Comparison of ENCODE assay signal across 1 cellular context in genomic region chr17:75289832-75290337, GRCh38.
A peak's percentile ranks its signal among the peaks of the same experiment; 100 is the strongest.
TF ChIP-seq lines count a peak whose summit lies in the region.

No MANE protein-coding gene starts in this region.

TF ChIP-seq in K562, 482 proteins besides CTCF, POLR2A, EP300 and RAD21 (continued from another document and continues in another):
- TF ChIP-seq ZNF518B (CRISPR knock-in tag; IDR thresholded peaks at IDR 0.05) (no peak), THAP7 (CRISPR knock-in tag; IDR thresholded peaks at IDR 0.05) (no peak), ESRRB (CRISPR knock-in tag; IDR thresholded peaks at IDR 0.05; ENCODE audit: borderline replicate concordance) (no peak), KLF1 (tag; IDR thresholded peaks at IDR 0.05) (no peak), JUND (IDR thresholded peaks at IDR 0.05; ENCODE audit: borderline replicate concordance, low read depth, low read length) (peak; percentile 74), JUND (tag; IDR thresholded peaks at IDR 0.05; ENCODE audit: borderline replicate concordance, low read depth, low read length) (peak; percentile 70), KAT8 (IDR thresholded peaks at IDR 0.05; ENCODE audit: low read depth) (no peak), ETV5 (CRISPR knock-in tag; IDR thresholded peaks at IDR 0.05; ENCODE audit: low read depth) (no peak; the same call in none of the 2 replicates), SMAD4 (CRISPR knock-in tag; conservative IDR thresholded peaks at IDR 0.05) (peak; percentile 48), PREB (CRISPR knock-in tag; IDR thresholded peaks at IDR 0.05) (no peak), ADNP (tag; IDR thresholded peaks at IDR 0.05) (no peak), FOXA3 (CRISPR knock-in tag; conservative IDR thresholded peaks at IDR 0.05 in 1 of 2, IDR thresholded peaks at IDR 0.05 in 1 of 2) (no peak), ZNF609 (CRISPR knock-in tag; IDR thresholded peaks at IDR 0.05; ENCODE audit: borderline replicate concordance) (peak; percentile 36; the same call in 1 of the 2 replicates), POLR3A (IDR thresholded peaks at IDR 0.05; ENCODE audit: borderline replicate concordance, extremely low read depth, insufficient read depth, insufficient read length) (no peak), SIN3A (IDR thresholded peaks at IDR 0.05; ENCODE audit: borderline replicate concordance in 2 of 2, control insufficient read depth in 1 of 2, low read depth in 2 of 2, low read length in 2 of 2) (no peak), SOX6 (IDR thresholded peaks at IDR 0.05) (no peak), NR1H2 (CRISPR knock-in tag; IDR thresholded peaks at IDR 0.05) (no peak), ZBTB33 (CRISPR knock-in tag; IDR thresholded peaks at IDR 0.05) (no peak), BDP1 (IDR thresholded peaks at IDR 0.05; ENCODE audit: insufficient read depth, insufficient read length) (no peak), CREB3 (tag; conservative IDR thresholded peaks at IDR 0.05; ENCODE audit: low read depth) (no peak), HMGN3 (IDR thresholded peaks at IDR 0.05; ENCODE audit: borderline replicate concordance, extremely low read depth, insufficient read length, low read depth, low read length) (no peak), RNF2 (IDR thresholded peaks at IDR 0.05) (peak; percentile 12; the same call in 1 of the 2 replicates), SIN3B (IDR thresholded peaks at IDR 0.05; ENCODE audit: low read depth) (no peak), ZBTB9 (CRISPR knock-in tag; IDR thresholded peaks at IDR 0.05) (no peak), ZNF384 (IDR thresholded peaks at IDR 0.05; ENCODE audit: low read depth, low read length) (no peak), PRPF4 (IDR thresholded peaks at IDR 0.05; ENCODE audit: insufficient read depth, low read depth, low read length, poor library complexity, severe bottlenecking) (no peak), ZSCAN32 (CRISPR knock-in tag; IDR thresholded peaks at IDR 0.05) (no peak), ZFP36 (IDR thresholded peaks at IDR 0.05; ENCODE audit: low read depth, low read length, partially characterized antibody) (no peak), SNAPC5 (CRISPR knock-in tag; IDR thresholded peaks at IDR 0.05) (no peak), ZNF197 (CRISPR knock-in tag; IDR thresholded peaks at IDR 0.05; ENCODE audit: low read depth) (no peak), ZC3H11A (IDR thresholded peaks at IDR 0.05; ENCODE audit: low read depth, low read length) (no peak), CTCFL (IDR thresholded peaks at IDR 0.05; ENCODE audit: borderline replicate concordance, insufficient read depth, low read depth, low read length, poor library complexity, severe bottlenecking) (no peak), SAFB (IDR thresholded peaks at IDR 0.05; ENCODE audit: borderline replicate concordance, low read depth, low read length) (no peak)
